Comparison of ENCODE assay signal across 21 cellular contexts in the genomic region with DNA sequence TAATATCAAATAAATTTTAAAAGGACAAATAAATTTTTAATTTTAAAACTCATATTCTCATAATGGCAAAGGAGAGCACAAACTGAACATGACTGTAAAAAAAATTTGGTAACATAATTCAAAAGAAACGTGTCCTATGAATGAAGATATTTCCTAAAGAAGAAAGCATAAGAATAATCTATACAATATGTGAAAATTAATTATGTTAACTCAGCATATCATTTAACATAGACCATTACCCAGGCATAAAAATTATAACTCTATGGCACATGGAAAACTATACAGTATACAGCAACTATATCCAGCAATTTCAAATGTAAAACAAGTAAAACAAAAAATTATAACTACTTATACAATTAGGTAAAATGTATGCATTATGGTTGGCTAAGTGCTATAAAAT.
"Had no signal": no experiment of that assay in that cellular context is flagged by ENCODE, and none has a peak within 500 bp of the region (broad histone marks: within the 10 kb centered on the region; RNA-seq: fewer than 3 reads in every experiment).

No MANE protein-coding gene starts in this region.

- H3K9ac ChIP-seq: SK-N-SH had no signal

- H3K4me2 ChIP-seq: SK-N-SH had no signal

- DNase-seq: Karpas-422, KG1, MG63, NCI-H1092, NCI-H1105 treated with DMSO at 0.1 percent for 48 hours, NCI-H1417 treated with DMSO at 0.1 percent for 48 hours, NCI-H146, NCI-H1694 treated with DMSO at 0.1 percent for 48 hours, NCI-H1930, NCI-H2081, NCI-H2107, NCI-H226, NCI-H446, NCI-H510A, NCI-H524 treated with DMSO at 0.1 percent for 48 hours, NCI-H69, NCI-H774, SHP77, SK-N-SH, SW 1271 had no signal

- H3K4me3 ChIP-seq: MG63 had no signal

- H3K27ac ChIP-seq: RWPE1 had no signal

- H3K27me3 ChIP-seq: MG63 had no signal

- H3K9me3 ChIP-seq: MG63, SK-N-SH had no signal

- H3K36me3 ChIP-seq: MG63 had no signal

- H3K9me2 ChIP-seq: SK-N-SH had no signal
